ENCODE assay signal across 9 cellular contexts in genomic region chr11:122690801-122691649, GRCh38. TPM values are rescaled to one million over a fixed set of nuclear protein-coding genes. Genes with fewer than 3 reads are reported as not detected.
A peak's percentile ranks its signal among the peaks of the same experiment; 100 is the strongest.
DNase-seq lines count a peak whose midpoint lies in the region; ATAC-seq lines count a peak whose summit lies in the region.
"Had no signal": no experiment of that assay in that cellular context is flagged by ENCODE, and none has a peak within 500 bp of the region (broad histone marks: within the 10 kb centered on the region; RNA-seq: fewer than 3 reads in every experiment).

No MANE protein-coding gene starts in this region.

- H3K4me1 Mint-ChIP-seq in activated T-cell treated with anti-CD3 and anti-CD28 coated beads, Interleukin-2, amount 50 U/mL, for 72 hours (ENCODE audit: low read depth) = peaks cover 84% of the 10 kb centered on the region
- peaks cover 45 to 81% of the 10 kb centered on the region in 2 donors for H3K4me1 Mint-ChIP-seq in stimulated activated naive B cell treated with anti-CD40 and anti-IgM and Interleukin-4, amounts not matched to agents 10 μg/mL and 1 μg/mL and 100 μg/mL, for 72 hours

- peak overlapping the region; percentile 87 for H3K27ac Mint-ChIP-seq in activated T-cell treated with anti-CD3 and anti-CD28 coated beads, Interleukin-2, amount 50 U/mL, for 72 hours
- no peak overlapping the region for H3K27ac Mint-ChIP-seq in stimulated activated naive B cell treated with anti-CD40 and anti-IgM and Interleukin-4, amounts not matched to agents 10 μg/mL and 1 μg/mL and 100 μg/mL, for 72 hours

- ATAC-seq in HG02884 (IDR thresholded peaks at IDR 0.05; ENCODE audit: unreplicated experiment) (peak; percentile 19), HG02571 (IDR thresholded peaks at IDR 0.05; ENCODE audit: unreplicated experiment) (no peak), GM21528 (IDR thresholded peaks at IDR 0.05; ENCODE audit: low FRiP score, unreplicated experiment) (no peak)
- peak; percentile 7 to 8 for ATAC-seq in activated T-cell treated with anti-CD3 and anti-CD28 coated beads, Interleukin-2, amount 50 U/mL, for 72 hours (replicated peaks in 1 of 2)
- ATAC-seq in stimulated activated naive B cell treated with anti-CD40 and anti-IgM and Interleukin-4, amounts not matched to agents 10 μg/mL and 1 μg/mL and 100 μg/mL, for 72 hours (replicated peaks) = peak; percentile 14 to 34

- H3K9me3 Mint-ChIP-seq in activated T-cell treated with anti-CD3 and anti-CD28 coated beads, Interleukin-2, amount 50 U/mL, for 72 hours = no peaks in the 10 kb centered on the region
- H3K9me3 Mint-ChIP-seq in stimulated activated naive B cell treated with anti-CD40 and anti-IgM and Interleukin-4, amounts not matched to agents 10 μg/mL and 1 μg/mL and 100 μg/mL, for 72 hours = no peaks in the 10 kb centered on the region

- H3K4me3 Mint-ChIP-seq in activated T-cell treated with anti-CD3 and anti-CD28 coated beads, Interleukin-2, amount 50 U/mL, for 72 hours = peak overlapping the region; percentile 70 to 86
- no peak overlapping the region for H3K4me3 Mint-ChIP-seq in stimulated activated naive B cell treated with anti-CD40 and anti-IgM and Interleukin-4, amounts not matched to agents 10 μg/mL and 1 μg/mL and 100 μg/mL, for 72 hours

- no peaks in the 10 kb centered on the region for H3K27me3 Mint-ChIP-seq in activated T-cell treated with anti-CD3 and anti-CD28 coated beads, Interleukin-2, amount 50 U/mL, for 72 hours (ENCODE audit: low read depth)
- peaks cover 0 to 6% of the 10 kb centered on the region in 2 donors for H3K27me3 Mint-ChIP-seq in stimulated activated naive B cell treated with anti-CD40 and anti-IgM and Interleukin-4, amounts not matched to agents 10 μg/mL and 1 μg/mL and 100 μg/mL, for 72 hours

- peak in 1 of 2 donors; percentile 33 for DNase-seq in activated T-cell treated with anti-CD3 and anti-CD28 coated beads, Interleukin-2, amount 50 U/mL, for 72 hours
- DNase-seq in hepatic stellate cell (ENCODE audit: low spot score) (peak; percentile 65), hippocampal formation (lab: John Stamatoyannopoulos, UW) (no peak), NCI-H69 (lab: John Stamatoyannopoulos, UW) (no peak)
- DNase-seq in stimulated activated naive B cell treated with anti-CD40 and anti-IgM and Interleukin-4, amounts not matched to agents 10 μg/mL and 1 μg/mL and 100 μg/mL, for 72 hours = no peak
- DNase-seq: occipital lobe had no signal

- peaks cover 0 to 6% of the 10 kb centered on the region in 2 donors for H3K36me3 Mint-ChIP-seq in activated T-cell treated with anti-CD3 and anti-CD28 coated beads, Interleukin-2, amount 50 U/mL, for 72 hours (ENCODE audit: insufficient read depth in 2 of 2)
- H3K36me3 Mint-ChIP-seq in stimulated activated naive B cell treated with anti-CD40 and anti-IgM and Interleukin-4, amounts not matched to agents 10 μg/mL and 1 μg/mL and 100 μg/mL, for 72 hours = peaks cover 16 to 31% of the 10 kb centered on the region in 2 donors

RNA-seq across cellular contexts. Expression of gene UBASH3B, which starts 35.5 kb away (rescaled TPM):
- 10 to 100 TPM in 1 of 2 donors, 1 to 10 TPM in 1; 6.9 to 18.5 TPM for total RNA-seq in activated T-cell treated with anti-CD3 and anti-CD28 coated beads, Interleukin-2, amount 50 U/mL, for 72 hours

Comparison
In these comparisons a context has a peak if more than half of its experiments do, and no peak if none do; other contexts are left out.
1. ATAC-seq: peak in HG02884 (single experiment), activated T-cell treated with anti-CD3 and anti-CD28 coated beads, Interleukin-2, amount 50 U/mL, for 72 hours (2 of 2) and stimulated activated naive B cell treated with anti-CD40 and anti-IgM and Interleukin-4, amounts not matched to agents 10 μg/mL and 1 μg/mL and 100 μg/mL, for 72 hours (2 of 2); none in HG02571 (single experiment) and GM21528 (single experiment).
2. H3K4me3 Mint-ChIP-seq: peak in activated T-cell treated with anti-CD3 and anti-CD28 coated beads, Interleukin-2, amount 50 U/mL, for 72 hours (2 of 2); none in stimulated activated naive B cell treated with anti-CD40 and anti-IgM and Interleukin-4, amounts not matched to agents 10 μg/mL and 1 μg/mL and 100 μg/mL, for 72 hours (0 of 2).